ENCODE assay signal across 17 cellular contexts in genomic region chr12:78641837-78642423, GRCh38.
A peak's percentile ranks its signal among the peaks of the same experiment; 100 is the strongest.
DNase-seq lines count a peak whose midpoint lies in the region; ATAC-seq and TF ChIP-seq lines count a peak whose summit lies in the region.
"Had no signal": no experiment of that assay in that cellular context is flagged by ENCODE, and none has a peak within 500 bp of the region (broad histone marks: within the 10 kb centered on the region; RNA-seq: fewer than 3 reads in every experiment).

No MANE protein-coding gene starts in this region.

- no peak for TF ChIP-seq POLR2A in HCT116 (IDR thresholded peaks at IDR 0.05; ENCODE audit: borderline replicate concordance, extremely low read depth, insufficient read depth, insufficient read length)

- no peaks in the 10 kb centered on the region for H3K79me2 ChIP-seq in HCT116 (ENCODE audit: insufficient read depth, low read length)

- no peak overlapping the region for H3K4me3 ChIP-seq in AG04450 (ENCODE audit: low read depth, low read length)
- H3K4me3 ChIP-seq in HCT116 (replicated peaks in 1 of 2; ENCODE audit: low read depth in 1 of 2, low read length in 2 of 2) = no peak overlapping the region
- no peak overlapping the region for H3K4me3 ChIP-seq in RWPE2 (ENCODE audit: severe bottlenecking)
- H3K4me3 ChIP-seq: cardiac muscle cell, uterus had no signal

- RAD21 ChIA-PET in HCT116 (lab: Charles Lee; ENCODE audit: low non-redundant PET in 1 of 2, low total read pairs in 2 of 2, uncharacterized antibody in 2 of 2, unreplicated experiment in 2 of 2) = no interaction called here

- BruUV-seq in HCT116 (replicated peaks; lab: Mats Ljungman, UMichigan) = no TSS peak

- peak; percentile 54; the same call in 1 of the 2 replicates for ATAC-seq in HCT116
- ATAC-seq in RWPE2 (ENCODE audit: low read depth) = 0 out of 3 replicates have a peak, but pooled peaks have one; percentile 41
- no peak for ATAC-seq in GM21528 (IDR thresholded peaks at IDR 0.05; ENCODE audit: low FRiP score, unreplicated experiment)
- ATAC-seq in HG02840 (IDR thresholded peaks at IDR 0.05; ENCODE audit: low FRiP score, unreplicated experiment) = no peak
- no peak for ATAC-seq in GM19467 (IDR thresholded peaks at IDR 0.05; ENCODE audit: unreplicated experiment)
- ATAC-seq: natural killer cell treated with Interleukin-12 subunit alpha and Interleukin-12 subunit beta and Interleukin-15 and Interleukin-18, amount 100 ng/mL, for 72 hours; sciatic nerve had no signal

- no peaks in the 10 kb centered on the region for H3K9me2 ChIP-seq in HCT116 (ENCODE audit: insufficient read depth)

- H3K27me3 ChIP-seq in AG04450 (ENCODE audit: control insufficient read depth, insufficient read depth, low read length) (no peaks in the 10 kb centered on the region), HCT116 (ENCODE audit: insufficient read depth, low read length) (no peaks in the 10 kb centered on the region), RWPE2 (ENCODE audit: insufficient read depth, poor library complexity, severe bottlenecking) (no peaks in the 10 kb centered on the region)
- H3K27me3 ChIP-seq: uterus had no signal

- TF ChIP-seq CTCF in AG04450 (IDR thresholded peaks at IDR 0.05; ENCODE audit: low read depth, low read length) (peak; percentile 16; the same call in 1 of the 2 replicates), HCT116 (IDR thresholded peaks at IDR 0.05 in 2 of 3, conservative IDR thresholded peaks at IDR 0.05 in 1 of 3; ENCODE audit: borderline replicate concordance in 1 of 3, insufficient read depth in 1 of 3, low read depth in 2 of 3, low read length in 2 of 3) (no peak), RWPE2 (IDR thresholded peaks at IDR 0.05; ENCODE audit: poor library complexity, severe bottlenecking) (peak; percentile 30)

- H3K9me3 ChIP-seq in AG04450 (ENCODE audit: control insufficient read depth, insufficient read depth, low read length) (no peaks in the 10 kb centered on the region), HCT116 (ENCODE audit: control insufficient read depth in 1 of 2, insufficient read depth in 1 of 2, low read depth in 1 of 2, low read length in 2 of 2) (no peaks in the 10 kb centered on the region), RWPE2 (ENCODE audit: severe bottlenecking) (no peaks in the 10 kb centered on the region)
- H3K9me3 ChIP-seq: uterus had no signal

- H3K4me1 ChIP-seq in HCT116 (ENCODE audit: control insufficient read depth in 1 of 2, insufficient read depth in 2 of 2, low read length in 2 of 2) (no peaks in the 10 kb centered on the region), RWPE2 (ENCODE audit: insufficient read depth, poor library complexity, severe bottlenecking) (no peaks in the 10 kb centered on the region)
- H3K4me1 ChIP-seq: uterus had no signal

- CTCF ChIA-PET in AG04450 (lab: Charles Lee) (no interaction called here), HCT116 (lab: Charles Lee) (no interaction called here)

- H3K4me2 ChIP-seq in HCT116 (ENCODE audit: low read length) = no peak overlapping the region

- peak overlapping the region; percentile 58 for H2AFZ ChIP-seq in HCT116 (ENCODE audit: low read depth, low read length, poor library complexity, severe bottlenecking)

- H3K27ac ChIP-seq in AG04450 (ENCODE audit: low read depth, low read length) (no peak overlapping the region), HCT116 (ENCODE audit: low read depth, low read length) (no peak overlapping the region), RWPE2 (ENCODE audit: poor library complexity, severe bottlenecking) (no peak overlapping the region)
- H3K27ac ChIP-seq: cardiac muscle cell, uterus had no signal

- H4K20me1 ChIP-seq in HCT116 (ENCODE audit: insufficient read depth) = no peaks in the 10 kb centered on the region

- POLR2A ChIA-PET in AG04450 (lab: Yijun Ruan, JAX) (no interaction called here), HCT116 (lab: Charles Lee) (no interaction called here)

- TF ChIP-seq RAD21 in HCT116 (IDR thresholded peaks at IDR 0.05; ENCODE audit: low read depth) = peak; percentile 29; the same call in 1 of the 2 replicates

- no peak overlapping the region for H3K9ac ChIP-seq in HCT116 (ENCODE audit: low read length)

- DNase-seq in AG04450 (ENCODE audit: low read depth, low spot score) = no peak
- peak; percentile 0 for DNase-seq in HCT116 (ENCODE audit: low read depth, low spot score)
- no peak for DNase-seq in RWPE2 (ENCODE audit: low spot score)
- peak; percentile 8 for DNase-seq in fibroblast of peridontal ligament (ENCODE audit: extremely low read depth)
- DNase-seq in NCI-H524 (lab: John Stamatoyannopoulos, UW) = no peak
- DNase-seq: activated gamma-delta T cell treated with Interleukin-2 at 50 U/mL for 16 hours; hypothalamus; MV-4-11; SHP77; stimulated activated naive CD4-positive, alpha-beta T cell; uterus had no signal

- H3K36me3 ChIP-seq in HCT116 (ENCODE audit: control insufficient read depth in 1 of 2, insufficient read depth in 2 of 2, low read length in 2 of 2) = no peaks in the 10 kb centered on the region
- no peaks in the 10 kb centered on the region for H3K36me3 ChIP-seq in RWPE2 (ENCODE audit: low read depth)
- H3K36me3 ChIP-seq: cardiac muscle cell, uterus had no signal

- intact Hi-C loops in HCT116 (cut with micrococcal nuclease) = no loop called here

TF ChIP-seq in HCT116, 20 proteins besides CTCF, POLR2A, EP300 and RAD21:
- TF ChIP-seq CEBPB (IDR thresholded peaks at IDR 0.05; ENCODE audit: low read depth) (peak; percentile 30; the same call in 1 of the 2 replicates), FOSL1 (IDR thresholded peaks at IDR 0.05; ENCODE audit: low read depth) (no peak)

Comparison
In these comparisons a context has a peak if more than half of its experiments do, and no peak if none do; other contexts are left out.
1. DNase-seq: peak in HCT116 (single experiment) and fibroblast of peridontal ligament (single experiment); none in AG04450 (single experiment), RWPE2 (single experiment) and NCI-H524 (0 of 2).
2. CTCF ChIP-seq: peak in AG04450 (single experiment) and RWPE2 (single experiment); none in HCT116 (0 of 3).
3. ATAC-seq: peak in HCT116 (single experiment) and RWPE2 (single experiment); none in GM21528 (single experiment), HG02840 (single experiment) and GM19467 (single experiment).